Comparison of ENCODE assay signal across 8 cellular contexts in genomic region chr14:22852940-22853767, GRCh38. TPM values are rescaled to one million over a fixed set of nuclear protein-coding genes. Genes with fewer than 3 reads are reported as not detected.
DNase-seq lines count a peak whose midpoint lies in the region; ATAC-seq and TF ChIP-seq lines count a peak whose summit lies in the region.

No MANE protein-coding gene starts in this region.

- no peaks in the 10 kb centered on the region for H3K9me2 ChIP-seq in OCI-LY7 (ENCODE audit: insufficient read depth, low read length)

- peak; percentile 77 for ATAC-seq in GM19397 (IDR thresholded peaks at IDR 0.05; ENCODE audit: unreplicated experiment)

- H3K9ac ChIP-seq in BLaER1 treated with 17β-estradiol and CSF1 and Interleukin-3, amounts not matched to agents 10 nM and 100 nM: peak overlapping the region; percentile 63 to 83 (median 77)
- H3K9ac ChIP-seq in HUES6 (ENCODE audit: low read length) (peak overlapping the region; percentile 70), muscle layer of colon (ENCODE audit: low read length) (peak overlapping the region; percentile 68)

- H3K4me3 ChIP-seq in BLaER1 treated with 17β-estradiol and CSF1 and Interleukin-3, amounts not matched to agents 10 nM and 100 nM: peak overlapping the region; percentile 40 to 69 (median 56); a peak in 19 of 20 replicates
- H3K4me3 ChIP-seq in HUES6 (ENCODE audit: low read depth, low read length): peak overlapping the region; percentile 60
- peak overlapping the region; percentile 66 for H3K4me3 ChIP-seq in OCI-LY7 (ENCODE audit: low read depth, low read length, poor library complexity, severe bottlenecking)
- peak overlapping the region; percentile 16 to 45 for H3K4me3 ChIP-seq in esophagus (ENCODE audit: low read depth in 1 of 2, low read length in 2 of 2)
- H3K4me3 ChIP-seq in muscle layer of colon (ENCODE audit: low read depth in 1 of 2, low read length in 2 of 2): peak overlapping the region; percentile 40 to 60

- H3K27me3 ChIP-seq in BLaER1 treated with 17β-estradiol and CSF1 and Interleukin-3, amounts not matched to agents 10 nM and 100 nM: no peaks in the 10 kb centered on the region
- H3K27me3 ChIP-seq in HUES6 (ENCODE audit: control insufficient read depth, insufficient read depth, low read length) (no peaks in the 10 kb centered on the region), esophagus (ENCODE audit: control insufficient read depth in 1 of 2, insufficient read depth in 2 of 2, low read length in 2 of 2) (no peaks in the 10 kb centered on the region), muscle layer of colon (ENCODE audit: control insufficient read depth in 1 of 2, insufficient read depth in 2 of 2, low read length in 2 of 2) (no peaks in the 10 kb centered on the region)

- peaks cover 0 to 8% (median 0%) of the 10 kb centered on the region in 11 experiments; a peak in 3 of 22 replicates for H3K9me3 ChIP-seq in BLaER1 treated with 17β-estradiol and CSF1 and Interleukin-3, amounts not matched to agents 10 nM and 100 nM (replicated peaks in 1 of 11)
- H3K9me3 ChIP-seq in HUES6 (ENCODE audit: control insufficient read depth, insufficient read depth, low read depth, low read length) (peaks cover 3% of the 10 kb centered on the region; the same call in 1 of the 2 replicates), OCI-LY7 (ENCODE audit: low read length) (no peaks in the 10 kb centered on the region), esophagus (ENCODE audit: control insufficient read depth in 2 of 2, insufficient read depth in 1 of 2, low read depth in 1 of 2, low read length in 1 of 2) (no peaks in the 10 kb centered on the region), muscle layer of colon (ENCODE audit: low read length) (no peaks in the 10 kb centered on the region)

- H4K20me1 ChIP-seq in BLaER1 treated with 17β-estradiol and CSF1 and Interleukin-3, amounts not matched to agents 10 nM and 100 nM: no peaks in the 10 kb centered on the region
- H4K20me1 ChIP-seq in OCI-LY7 (ENCODE audit: insufficient read depth, low read length): no peaks in the 10 kb centered on the region

- peaks cover 30 to 60% (median 50%) of the 10 kb centered on the region in 10 experiments for H3K4me1 ChIP-seq in BLaER1 treated with 17β-estradiol and CSF1 and Interleukin-3, amounts not matched to agents 10 nM and 100 nM
- peaks cover 23% of the 10 kb centered on the region for H3K4me1 ChIP-seq in HUES6 (ENCODE audit: control insufficient read depth, insufficient read depth, low read length)
- peaks cover 14% of the 10 kb centered on the region for H3K4me1 ChIP-seq in OCI-LY7 (ENCODE audit: insufficient read depth, low read length, poor library complexity, severe bottlenecking)
- peaks cover 4 to 25% of the 10 kb centered on the region in 2 donors for H3K4me1 ChIP-seq in esophagus (ENCODE audit: control insufficient read depth in 2 of 2, insufficient read depth in 2 of 2, low read length in 1 of 2)
- peaks cover 46% of the 10 kb centered on the region for H3K4me1 ChIP-seq in muscle layer of colon (ENCODE audit: insufficient read depth, low read length)

- 0 out of 22 replicates have a peak, but pooled peaks cover 0 to 7% (median 0%) of the 10 kb centered on the region in 11 experiments for H3K36me3 ChIP-seq in BLaER1 treated with 17β-estradiol and CSF1 and Interleukin-3, amounts not matched to agents 10 nM and 100 nM
- no peaks in the 10 kb centered on the region for H3K36me3 ChIP-seq in HUES6 (ENCODE audit: control insufficient read depth, insufficient read depth, low read length)
- H3K36me3 ChIP-seq in OCI-LY7 (ENCODE audit: insufficient read depth, low read length): no peaks in the 10 kb centered on the region
- H3K36me3 ChIP-seq in esophagus (ENCODE audit: control insufficient read depth in 2 of 2, insufficient read depth in 2 of 2, low read length in 1 of 2): no peaks in the 10 kb centered on the region
- H3K36me3 ChIP-seq in muscle layer of colon (ENCODE audit: insufficient read depth, low read length): no peaks in the 10 kb centered on the region

- intact Hi-C loops in OCI-LY7 (cut with micrococcal nuclease; ENCODE audit: unreplicated experiment): loop anchor here (1.0 to 5.0 kb wide), 10 partner anchors 30 to 466 kb away; partner anchors contain the start of gene DAD1

- no peaks in the 10 kb centered on the region for H3K79me2 ChIP-seq in OCI-LY7 (ENCODE audit: insufficient read depth, low read depth, low read length)

- 1 to 2% methylated on average over 20 of the region's 20 CpGs for WGBS in esophagus, 2 donors

- BruUV-seq in OCI-LY7 (replicated peaks; lab: Mats Ljungman, UMichigan): no TSS peak

- CTCF ChIA-PET in OCI-LY7 (lab: Charles Lee; ENCODE audit: unreplicated experiment): interaction anchor here (0.6 to 1.8 kb wide), 10 partner anchors 23 to 320 kb away, joined by 3 to 15 read pairs (median 4); partner anchors contain the start of gene MRPL52

- H3K4me2 ChIP-seq in BLaER1 treated with 17β-estradiol and CSF1 and Interleukin-3, amounts not matched to agents 10 nM and 100 nM: peak overlapping the region; percentile 79 to 100 (median 94)
- peak overlapping the region; percentile 86 for H3K4me2 ChIP-seq in OCI-LY7 (ENCODE audit: low read length)

- DNase-seq in OCI-LY7 (ENCODE audit: low spot score): peak; percentile 90
- peak; percentile 96 for DNase-seq in activated T-cell treated with anti-CD3 and anti-CD28 coated beads, Interleukin-2, amount 50 U/mL, for 1 hour
- DNase-seq in stimulated activated CD8-positive, alpha-beta memory T cell treated with anti-CD3 and anti-CD28 coated beads, Interleukin-4, amount 100 ng/mL, for 24 hours (ENCODE audit: low read depth): peak; percentile 89

- POLR2A ChIA-PET in OCI-LY7 (lab: Charles Lee): interaction anchor here (0.6 to 6.0 kb wide), 7 partner anchors 19 to 288 kb away, joined by 3 to 42 read pairs (median 3); partner anchors contain the start of gene OXA1L

- TF ChIP-seq CTCF in OCI-LY7 (conservative IDR thresholded peaks at IDR 0.05; ENCODE audit: low read length): peak; percentile 93

- H3K27ac ChIP-seq in BLaER1 treated with 17β-estradiol and CSF1 and Interleukin-3, amounts not matched to agents 10 nM and 100 nM: peak overlapping the region; percentile 51 to 90 (median 77); a peak in 20 of 22 replicates
- no peak overlapping the region for H3K27ac ChIP-seq in HUES6 (ENCODE audit: low read depth, low read length)
- peak overlapping the region; percentile 48 for H3K27ac ChIP-seq in OCI-LY7 (ENCODE audit: low read depth, low read length, poor library complexity, severe bottlenecking)
- peak overlapping the region; percentile 43 to 83 for H3K27ac ChIP-seq in esophagus (ENCODE audit: low read depth in 2 of 2, low read length in 1 of 2)
- peak overlapping the region; percentile 66 for H3K27ac ChIP-seq in muscle layer of colon (ENCODE audit: low read depth, low read length)

- peak overlapping the region; percentile 98 for H2AFZ ChIP-seq in OCI-LY7 (ENCODE audit: low read length)

RNA-seq across cellular contexts. Expression of gene MMP14, which starts 16.8 kb away (rescaled TPM):
- 2.8 TPM in 2 replicates for total RNA-seq in OCI-LY7 (2014; rRNA removed; shearing (Covaris generic))
- total RNA-seq in OCI-LY7 (2022): 9.0 and 11.9 TPM in 2 replicates
- 10 to 100 TPM; 54.1 to 81.6 TPM for polyA plus RNA-seq in esophagus

RNA-seq across cellular contexts. Expression of gene LRP10, which starts 18.4 kb away (rescaled TPM):
- total RNA-seq in OCI-LY7 (2014; rRNA removed; shearing (Covaris generic)): 19.0 and 25.5 TPM in 2 replicates
- total RNA-seq in OCI-LY7 (2022): 53.3 and 55.1 TPM in 2 replicates
- 100 to 1,000 TPM in 1 of 2 donors, 10 to 100 TPM in 1; 69.8 to 129 TPM for polyA plus RNA-seq in esophagus

RNA-seq across cellular contexts. Expression of gene MRPL52, which starts 23.5 kb away (rescaled TPM):
- 100 and 126 TPM in 2 replicates for total RNA-seq in OCI-LY7 (2014; rRNA removed; shearing (Covaris generic))
- total RNA-seq in OCI-LY7 (2022): 164 and 181 TPM in 2 replicates
- 100 to 1,000 TPM in 1 of 2 donors, 10 to 100 TPM in 1; 99.8 to 182 TPM for polyA plus RNA-seq in esophagus

RNA-seq across cellular contexts. Expression of gene REM2, which starts 29.9 kb away (rescaled TPM):
- 1.1 and 5.7 TPM in 2 replicates for total RNA-seq in OCI-LY7 (2014; rRNA removed; shearing (Covaris generic))
- 1.5 and 2.1 TPM in 2 replicates for total RNA-seq in OCI-LY7 (2022)
- 1 to 10 TPM in 1 of 2 donors, under 1 TPM in 1; 0.31 to 1.1 TPM for polyA plus RNA-seq in esophagus

RNA-seq across cellular contexts. Expression of gene SLC7A7, which starts 37.9 kb away (rescaled TPM):
- total RNA-seq in OCI-LY7 (2014; rRNA removed; shearing (Covaris generic)): 30.6 and 32.7 TPM in 2 replicates
- total RNA-seq in OCI-LY7 (2022): 50.0 and 59.2 TPM in 2 replicates
- 1 to 10 TPM in 1 of 2 donors, under 1 TPM in 1; 0.98 to 1.5 TPM for polyA plus RNA-seq in esophagus
